Comparison of ENCODE assay signal across 1 cellular context in the genomic region with DNA sequence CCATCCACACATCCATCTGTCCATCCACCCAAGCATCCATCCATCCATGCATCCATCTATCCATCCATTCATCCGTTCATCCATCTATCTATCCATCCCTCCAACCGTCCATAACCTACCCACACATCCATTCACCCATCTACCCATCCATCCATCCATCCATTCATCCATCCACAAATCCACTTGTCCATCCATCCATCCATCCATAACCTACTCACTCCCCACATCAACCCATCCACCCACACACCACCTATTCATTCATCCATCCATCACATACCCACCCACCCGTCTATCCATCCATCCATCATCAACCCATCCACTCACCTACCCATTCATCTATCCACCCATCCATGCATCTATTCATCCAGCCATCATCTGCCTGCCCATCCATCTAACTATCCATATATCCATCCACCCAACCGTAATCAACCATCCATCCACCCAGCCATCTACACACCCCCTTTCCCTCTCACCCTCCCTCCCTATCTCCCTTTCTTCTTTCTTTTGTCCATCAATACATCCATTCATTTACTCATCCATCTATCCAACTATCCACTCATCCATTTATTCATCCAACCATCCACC.
A peak's percentile ranks its signal among the peaks of the same experiment; 100 is the strongest.
TF ChIP-seq lines count a peak whose summit lies in the region.

No MANE protein-coding gene starts in this region.

TF ChIP-seq in HEK293, 187 proteins besides CTCF, POLR2A, EP300 and RAD21 (continued from another document):
- TF ChIP-seq ZNF148 (tag by site-specific recombination; IDR thresholded peaks at IDR 0.05; ENCODE audit: borderline replicate concordance) (no peak), ZNF768 (tag by site-specific recombination; IDR thresholded peaks at IDR 0.05) (no peak), ZNF221 (tag by site-specific recombination; IDR thresholded peaks at IDR 0.05; ENCODE audit: borderline replicate concordance) (no peak), BCL11B (tag by site-specific recombination; IDR thresholded peaks at IDR 0.05; ENCODE audit: low read depth) (no peak), ZNF747 (tag by site-specific recombination; IDR thresholded peaks at IDR 0.05) (no peak), PBX3 (CRISPR knock-in tag; IDR thresholded peaks at IDR 0.05) (no peak), MEIS1 (CRISPR knock-in tag; IDR thresholded peaks at IDR 0.05; ENCODE audit: borderline replicate concordance) (no peak), ZNF600 (tag by site-specific recombination; IDR thresholded peaks at IDR 0.05) (no peak), SCRT1 (tag by site-specific recombination; IDR thresholded peaks at IDR 0.05; ENCODE audit: borderline replicate concordance) (no peak), SALL2 (tag by site-specific recombination; IDR thresholded peaks at IDR 0.05; ENCODE audit: borderline replicate concordance) (peak; percentile 51; the same call in 1 of the 2 replicates), ZIC2 (tag by site-specific recombination; IDR thresholded peaks at IDR 0.05) (no peak), ZNF23 (tag by site-specific recombination; IDR thresholded peaks at IDR 0.05; ENCODE audit: borderline replicate concordance) (no peak), ZNF138 (tag by site-specific recombination; IDR thresholded peaks at IDR 0.05; ENCODE audit: borderline replicate concordance) (no peak), ZNF366 (tag by site-specific recombination; conservative IDR thresholded peaks at IDR 0.05) (peak; percentile 98), ZEB2 (tag by site-specific recombination; IDR thresholded peaks at IDR 0.05) (no peak), ZNF416 (tag by site-specific recombination; IDR thresholded peaks at IDR 0.05) (no peak), INSM2 (tag by site-specific recombination; IDR thresholded peaks at IDR 0.05) (no peak), ZNF10 (tag by site-specific recombination; IDR thresholded peaks at IDR 0.05) (no peak), ZNF658 (tag by site-specific recombination; IDR thresholded peaks at IDR 0.05) (0 out of 2 replicates have a peak, but pooled peaks have one; percentile 45), ZNF155 (tag by site-specific recombination; IDR thresholded peaks at IDR 0.05) (no peak), ZNF214 (tag by site-specific recombination; IDR thresholded peaks at IDR 0.05; ENCODE audit: borderline replicate concordance) (no peak), EGR2 (tag by site-specific recombination; IDR thresholded peaks at IDR 0.05; ENCODE audit: low read depth) (peak; percentile 83), ELK4 (IDR thresholded peaks at IDR 0.05; ENCODE audit: borderline replicate concordance, low read depth, low read length) (no peak), ZNF639 (tag by site-specific recombination; IDR thresholded peaks at IDR 0.05) (no peak), ZNF704 (tag by site-specific recombination; IDR thresholded peaks at IDR 0.05) (no peak), ZNF248 (tag by site-specific recombination; IDR thresholded peaks at IDR 0.05) (no peak; the same call in 1 of the 2 replicates), ZBTB17 (tag by site-specific recombination; IDR thresholded peaks at IDR 0.05) (peak; percentile 96)
- TF ChIP-seq, protein P1, sequence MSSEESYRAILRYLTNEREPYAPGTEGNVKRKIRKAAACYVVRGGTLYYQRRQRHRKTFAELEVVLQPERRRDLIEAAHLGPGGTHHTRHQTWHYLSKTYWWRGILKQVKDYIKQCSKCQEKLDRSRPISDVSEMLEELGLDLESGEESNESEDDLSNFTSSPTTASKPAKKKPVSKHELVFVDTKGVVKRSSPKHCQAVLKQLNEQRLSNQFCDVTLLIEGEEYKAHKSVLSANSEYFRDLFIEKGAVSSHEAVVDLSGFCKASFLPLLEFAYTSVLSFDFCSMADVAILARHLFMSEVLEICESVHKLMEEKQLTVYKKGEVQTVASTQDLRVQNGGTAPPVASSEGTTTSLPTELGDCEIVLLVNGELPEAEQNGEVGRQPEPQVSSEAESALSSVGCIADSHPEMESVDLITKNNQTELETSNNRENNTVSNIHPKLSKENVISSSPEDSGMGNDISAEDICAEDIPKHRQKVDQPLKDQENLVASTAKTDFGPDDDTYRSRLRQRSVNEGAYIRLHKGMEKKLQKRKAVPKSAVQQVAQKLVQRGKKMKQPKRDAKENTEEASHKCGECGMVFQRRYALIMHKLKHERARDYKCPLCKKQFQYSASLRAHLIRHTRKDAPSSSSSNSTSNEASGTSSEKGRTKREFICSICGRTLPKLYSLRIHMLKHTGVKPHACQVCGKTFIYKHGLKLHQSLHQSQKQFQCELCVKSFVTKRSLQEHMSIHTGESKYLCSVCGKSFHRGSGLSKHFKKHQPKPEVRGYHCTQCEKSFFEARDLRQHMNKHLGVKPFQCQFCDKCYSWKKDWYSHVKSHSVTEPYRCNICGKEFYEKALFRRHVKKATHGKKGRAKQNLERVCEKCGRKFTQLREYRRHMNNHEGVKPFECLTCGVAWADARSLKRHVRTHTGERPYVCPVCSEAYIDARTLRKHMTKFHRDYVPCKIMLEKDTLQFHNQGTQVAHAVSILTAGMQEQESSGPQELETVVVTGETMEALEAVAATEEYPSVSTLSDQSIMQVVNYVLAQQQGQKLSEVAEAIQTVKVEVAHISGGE (tag by site-specific recombination; conservative IDR thresholded peaks at IDR 0.05; ENCODE audit: low read depth), result no peak
- TF ChIP-seq, protein P2, sequence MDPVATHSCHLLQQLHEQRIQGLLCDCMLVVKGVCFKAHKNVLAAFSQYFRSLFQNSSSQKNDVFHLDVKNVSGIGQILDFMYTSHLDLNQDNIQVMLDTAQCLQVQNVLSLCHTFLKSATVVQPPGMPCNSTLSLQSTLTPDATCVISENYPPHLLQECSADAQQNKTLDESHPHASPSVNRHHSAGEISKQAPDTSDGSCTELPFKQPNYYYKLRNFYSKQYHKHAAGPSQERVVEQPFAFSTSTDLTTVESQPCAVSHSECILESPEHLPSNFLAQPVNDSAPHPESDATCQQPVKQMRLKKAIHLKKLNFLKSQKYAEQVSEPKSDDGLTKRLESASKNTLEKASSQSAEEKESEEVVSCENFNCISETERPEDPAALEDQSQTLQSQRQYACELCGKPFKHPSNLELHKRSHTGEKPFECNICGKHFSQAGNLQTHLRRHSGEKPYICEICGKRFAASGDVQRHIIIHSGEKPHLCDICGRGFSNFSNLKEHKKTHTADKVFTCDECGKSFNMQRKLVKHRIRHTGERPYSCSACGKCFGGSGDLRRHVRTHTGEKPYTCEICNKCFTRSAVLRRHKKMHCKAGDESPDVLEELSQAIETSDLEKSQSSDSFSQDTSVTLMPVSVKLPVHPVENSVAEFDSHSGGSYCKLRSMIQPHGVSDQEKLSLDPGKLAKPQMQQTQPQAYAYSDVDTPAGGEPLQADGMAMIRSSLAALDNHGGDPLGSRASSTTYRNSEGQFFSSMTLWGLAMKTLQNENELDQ (tag by site-specific recombination; IDR thresholded peaks at IDR 0.05; ENCODE audit: low read depth), result no peak
- TF ChIP-seq, protein P3, sequence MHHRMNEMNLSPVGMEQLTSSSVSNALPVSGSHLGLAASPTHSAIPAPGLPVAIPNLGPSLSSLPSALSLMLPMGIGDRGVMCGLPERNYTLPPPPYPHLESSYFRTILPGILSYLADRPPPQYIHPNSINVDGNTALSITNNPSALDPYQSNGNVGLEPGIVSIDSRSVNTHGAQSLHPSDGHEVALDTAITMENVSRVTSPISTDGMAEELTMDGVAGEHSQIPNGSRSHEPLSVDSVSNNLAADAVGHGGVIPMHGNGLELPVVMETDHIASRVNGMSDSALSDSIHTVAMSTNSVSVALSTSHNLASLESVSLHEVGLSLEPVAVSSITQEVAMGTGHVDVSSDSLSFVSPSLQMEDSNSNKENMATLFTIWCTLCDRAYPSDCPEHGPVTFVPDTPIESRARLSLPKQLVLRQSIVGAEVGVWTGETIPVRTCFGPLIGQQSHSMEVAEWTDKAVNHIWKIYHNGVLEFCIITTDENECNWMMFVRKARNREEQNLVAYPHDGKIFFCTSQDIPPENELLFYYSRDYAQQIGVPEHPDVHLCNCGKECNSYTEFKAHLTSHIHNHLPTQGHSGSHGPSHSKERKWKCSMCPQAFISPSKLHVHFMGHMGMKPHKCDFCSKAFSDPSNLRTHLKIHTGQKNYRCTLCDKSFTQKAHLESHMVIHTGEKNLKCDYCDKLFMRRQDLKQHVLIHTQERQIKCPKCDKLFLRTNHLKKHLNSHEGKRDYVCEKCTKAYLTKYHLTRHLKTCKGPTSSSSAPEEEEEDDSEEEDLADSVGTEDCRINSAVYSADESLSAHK (tag by site-specific recombination; IDR thresholded peaks at IDR 0.05), result no peak
- TF ChIP-seq, protein P4, sequence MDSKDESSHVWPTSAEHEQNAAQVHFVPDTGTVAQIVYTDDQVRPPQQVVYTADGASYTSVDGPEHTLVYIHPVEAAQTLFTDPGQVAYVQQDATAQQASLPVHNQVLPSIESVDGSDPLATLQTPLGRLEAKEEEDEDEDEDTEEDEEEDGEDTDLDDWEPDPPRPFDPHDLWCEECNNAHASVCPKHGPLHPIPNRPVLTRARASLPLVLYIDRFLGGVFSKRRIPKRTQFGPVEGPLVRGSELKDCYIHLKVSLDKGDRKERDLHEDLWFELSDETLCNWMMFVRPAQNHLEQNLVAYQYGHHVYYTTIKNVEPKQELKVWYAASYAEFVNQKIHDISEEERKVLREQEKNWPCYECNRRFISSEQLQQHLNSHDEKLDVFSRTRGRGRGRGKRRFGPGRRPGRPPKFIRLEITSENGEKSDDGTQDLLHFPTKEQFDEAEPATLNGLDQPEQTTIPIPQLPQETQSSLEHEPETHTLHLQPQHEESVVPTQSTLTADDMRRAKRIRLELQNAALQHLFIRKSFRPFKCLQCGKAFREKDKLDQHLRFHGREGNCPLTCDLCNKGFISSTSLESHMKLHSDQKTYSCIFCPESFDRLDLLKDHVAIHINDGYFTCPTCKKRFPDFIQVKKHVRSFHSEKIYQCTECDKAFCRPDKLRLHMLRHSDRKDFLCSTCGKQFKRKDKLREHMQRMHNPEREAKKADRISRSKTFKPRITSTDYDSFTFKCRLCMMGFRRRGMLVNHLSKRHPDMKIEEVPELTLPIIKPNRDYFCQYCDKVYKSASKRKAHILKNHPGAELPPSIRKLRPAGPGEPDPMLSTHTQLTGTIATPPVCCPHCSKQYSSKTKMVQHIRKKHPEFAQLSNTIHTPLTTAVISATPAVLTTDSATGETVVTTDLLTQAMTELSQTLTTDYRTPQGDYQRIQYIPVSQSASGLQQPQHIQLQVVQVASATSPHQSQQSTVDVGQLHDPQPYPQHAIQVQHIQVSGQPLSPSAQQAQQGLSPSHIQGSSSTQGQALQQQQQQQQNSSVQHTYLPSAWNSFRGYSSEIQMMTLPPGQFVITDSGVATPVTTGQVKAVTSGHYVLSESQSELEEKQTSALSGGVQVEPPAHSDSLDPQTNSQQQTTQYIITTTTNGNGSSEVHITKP (tag by site-specific recombination; IDR thresholded peaks at IDR 0.05), result no peak
